15 cellular contexts compared by ENCODE assay signal in genomic region chr2:120691410-120691809, GRCh38. TPM values are rescaled to one million over a fixed set of nuclear protein-coding genes. Genes with fewer than 3 reads are reported as not detected.
"Had no signal": no experiment of that assay in that cellular context is flagged by ENCODE, and none has a peak within 500 bp of the region (broad histone marks: within the 10 kb centered on the region; RNA-seq: fewer than 3 reads in every experiment).

No MANE protein-coding gene starts in this region.

- ATAC-seq: activated naive CD8-positive, alpha-beta T cell treated with anti-CD3 and anti-CD28 coated beads, Interleukin-2, amount 50 U/mL, for 24 hours; gastrocnemius medialis; right lobe of liver; stimulated activated naive CD8-positive, alpha-beta T cell treated with anti-CD3 and anti-CD28 coated beads, Interleukin-15, Interleukin-2, amounts not matched to agents 100 U/mL and 50 U/mL, for 24 hours had no signal

- FAIRE-seq: astrocyte, bronchial epithelial cell, islet of Langerhans had no signal

- H3K4me3 ChIP-seq: gastrocnemius medialis, right lobe of liver had no signal

- H3K4me1 ChIP-seq: gastrocnemius medialis, right lobe of liver had no signal

- H3K9me3 ChIP-seq: gastrocnemius medialis, right lobe of liver had no signal

- H3K27me3 ChIP-seq: right lobe of liver had no signal

- DNase-seq: activated CD4-positive, alpha-beta T cell treated with anti-CD3 and anti-CD28 coated beads, Interleukin-2, amount 50 U/mL, for 48 hours; activated naive CD4-positive, alpha-beta T cell treated with anti-CD3 and anti-CD28 coated beads for 36 hours; activated naive CD8-positive, alpha-beta T cell treated with anti-CD3 and anti-CD28 coated beads, Interleukin-2, amount 50 U/mL, for 24 hours; endodermal cell; gastrocnemius medialis; midbrain; right lobe of liver; stimulated activated naive CD8-positive, alpha-beta T cell treated with anti-CD3 and anti-CD28 coated beads, Interleukin-15, Interleukin-2, amounts not matched to agents 100 U/mL and 50 U/mL, for 24 hours; trophoblast cell had no signal

- H3K27ac ChIP-seq: gastrocnemius medialis, right lobe of liver, VCaP had no signal

- H3K36me3 ChIP-seq: gastrocnemius medialis, right lobe of liver had no signal

RNA-seq across cellular contexts. Expression of gene GLI2, which starts 44.3 kb away (rescaled TPM):
- total RNA-seq: activated naive CD4-positive, alpha-beta T cell treated with anti-CD3 and anti-CD28 coated beads for 36 hours; lung microvascular endothelial cell; pulmonary artery endothelial cell had no signal
